8 cellular contexts compared by ENCODE assay signal in the genomic region with DNA sequence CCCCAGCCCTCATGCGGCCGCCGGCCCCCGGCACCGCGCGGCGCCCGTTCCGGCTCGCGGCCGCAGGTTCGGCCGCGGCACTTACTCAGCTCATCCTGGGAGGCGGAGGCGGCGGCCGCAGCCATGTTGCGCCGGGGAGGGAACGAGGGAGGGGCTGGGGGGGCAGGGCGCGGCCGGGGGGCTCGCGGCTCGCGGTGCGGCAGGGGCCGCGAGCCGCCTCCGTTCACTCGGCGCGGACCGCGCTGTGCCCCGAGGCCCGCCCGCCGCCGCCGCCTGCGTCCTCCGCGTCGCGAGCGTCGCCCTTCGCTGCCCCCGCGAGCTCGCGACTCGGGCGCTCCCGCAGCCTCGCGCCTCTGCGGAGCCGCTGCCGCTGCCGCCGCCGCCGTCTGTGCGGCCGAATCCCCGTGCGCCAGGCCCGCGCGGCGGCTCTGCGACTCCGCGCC. TPM values are rescaled to one million over a fixed set of nuclear protein-coding genes. Genes with fewer than 3 reads are reported as not detected.
DNase-seq lines count a peak whose midpoint lies in the region; ATAC-seq and TF ChIP-seq lines count a peak whose summit lies in the region.

No MANE protein-coding gene starts in this region.

- H3K27me3 Mint-ChIP-seq in CD8-positive, alpha-beta T cell (ENCODE audit: low read depth) = no peaks in the 10 kb centered on the region
- peaks cover 8% of the 10 kb centered on the region for H3K27me3 Mint-ChIP-seq in T-helper 17 cell

- peak overlapping the region; percentile 99 for H2BK15ac ChIP-seq in mesenchymal stem cell (ENCODE audit: low read depth, poor library complexity, severe bottlenecking)

- no peak overlapping the region for H3K27ac Mint-ChIP-seq in CD8-positive, alpha-beta T cell
- H3K27ac Mint-ChIP-seq in T-helper 17 cell = no peak overlapping the region

- TF ChIP-seq CTCF in CD8-positive, alpha-beta T cell (IDR thresholded peaks at IDR 0.05) = no peak

- WGBS in mesenchymal stem cell = 0% methylated on average over 27 of the region's 81 CpGs

- no peaks in the 10 kb centered on the region for H3K9me3 ChIP-seq in CD8-positive, alpha-beta T cell (ENCODE audit: low read length)
- no peaks in the 10 kb centered on the region for H3K9me3 ChIP-seq in T-helper 17 cell (ENCODE audit: control insufficient read depth, low read length, poor library complexity, severe bottlenecking)
- H3K9me3 ChIP-seq in mesenchymal stem cell (ENCODE audit: control insufficient read depth, low read length) = no peaks in the 10 kb centered on the region

- peak overlapping the region; percentile 98 for H4K91ac ChIP-seq in mesenchymal stem cell (ENCODE audit: low read length)

- peak overlapping the region; percentile 77 for H3K4me2 ChIP-seq in mesenchymal stem cell (ENCODE audit: low read length, poor library complexity, severe bottlenecking)

- peak overlapping the region; percentile 54 for H3K4me3 Mint-ChIP-seq in CD8-positive, alpha-beta T cell
- H3K4me3 Mint-ChIP-seq in T-helper 17 cell = peak overlapping the region; percentile 88

- peak overlapping the region; percentile 85 for H2AFZ ChIP-seq in mesenchymal stem cell (ENCODE audit: low read depth, low read length)

- peaks cover 7% of the 10 kb centered on the region for H3K4me1 ChIP-seq in CD8-positive, alpha-beta T cell (ENCODE audit: insufficient read depth, low read length)
- H3K4me1 ChIP-seq in mesenchymal stem cell (ENCODE audit: control insufficient read depth, insufficient read depth, low read depth, low read length) = no peaks in the 10 kb centered on the region

- peak overlapping the region; percentile 84 for H4K8ac ChIP-seq in mesenchymal stem cell (ENCODE audit: low read length)

- H3K18ac ChIP-seq in mesenchymal stem cell (ENCODE audit: low read depth in 1 of 2, low read length in 2 of 2) = peak overlapping the region; percentile 96 to 98

- no peak overlapping the region for H2BK12ac ChIP-seq in mesenchymal stem cell (ENCODE audit: low read length in 2 of 2)

- peak overlapping the region; percentile 37 for H3K27ac ChIP-seq in CD8-positive, alpha-beta T cell (ENCODE audit: low read depth, low read length)
- H3K27ac ChIP-seq in caudate nucleus (ENCODE audit: low read depth, low read length) = peak overlapping the region; percentile 88
- no peak overlapping the region for H3K27ac ChIP-seq in mesenchymal stem cell (ENCODE audit: low read length, poor library complexity, severe bottlenecking)

- ATAC-seq in CD8-positive, alpha-beta T cell = peak; percentile 41
- ATAC-seq in HG03196 (IDR thresholded peaks at IDR 0.05; ENCODE audit: unreplicated experiment) (peak; percentile 33), T-helper 17 cell (peak; percentile 58)

- peak overlapping the region; percentile 91 to 97 for H3K14ac ChIP-seq in mesenchymal stem cell (ENCODE audit: low read length in 2 of 2)

- peak overlapping the region; percentile 91 to 99 for H3K4ac ChIP-seq in mesenchymal stem cell (ENCODE audit: low read depth in 1 of 2, low read length in 2 of 2)

- CTCF ChIA-PET in CD8-positive, alpha-beta T cell (lab: Charles Lee) = interaction anchor here (1.0 kb wide), 1 partner anchor 148 kb away, joined by 3 read pairs; a partner anchor contains a TSS

- H2BK120ac ChIP-seq in mesenchymal stem cell (ENCODE audit: low read depth, low read length) = peak overlapping the region; percentile 95

- H3K9me3 Mint-ChIP-seq in CD8-positive, alpha-beta T cell = no peaks in the 10 kb centered on the region

- H2BK5ac ChIP-seq in mesenchymal stem cell (ENCODE audit: low read depth, low read length, poor library complexity, severe bottlenecking) = peak overlapping the region; percentile 89

- no peaks in the 10 kb centered on the region for H3K79me1 ChIP-seq in mesenchymal stem cell (replicated peaks; ENCODE audit: low read length, poor library complexity, severe bottlenecking)

- intact Hi-C loops in CD8-positive, alpha-beta T cell (cut with DNase I, micrococcal nuclease) = loop anchor here (1.0 to 10.0 kb wide), 13 partner anchors 148 to 1931 kb away; a partner anchor contains a TSS

- peak in 6 of 7 experiments; percentile 13 to 56 (median 43) for DNase-seq in CD8-positive, alpha-beta T cell
- DNase-seq in T-helper 17 cell = peak; percentile 21 to 47 (median 39)
- peak in 36 of 61 donors; percentile 16 to 75 (median 39) for DNase-seq in caudate nucleus (lab: John Stamatoyannopoulos, UW)
- no peak for DNase-seq in mesenchymal stem cell
- peak; percentile 59 for DNase-seq in stimulated activated CD8-positive, alpha-beta memory T cell treated with anti-CD3 and anti-CD28 coated beads, Interleukin-4, amount 100 ng/mL, for 48 hours
- no peak for DNase-seq in NCI-H526 treated with DMSO at 0.1 percent for 48 hours (lab: John Stamatoyannopoulos, UW)

- TF ChIP-seq POLR2A in GM19099 (IDR thresholded peaks at IDR 0.05; ENCODE audit: extremely low read depth, insufficient read length, low read depth) = peak; percentile 63

- H3K36me3 Mint-ChIP-seq in CD8-positive, alpha-beta T cell = peaks cover 2% of the 10 kb centered on the region
- no peaks in the 10 kb centered on the region for H3K36me3 Mint-ChIP-seq in T-helper 17 cell (ENCODE audit: low read depth)

- peak overlapping the region; percentile 97 for H3K9ac ChIP-seq in mesenchymal stem cell (ENCODE audit: low read length)

- no peaks in the 10 kb centered on the region for H3K27me3 ChIP-seq in CD8-positive, alpha-beta T cell (ENCODE audit: insufficient read depth, low read length)
- H3K27me3 ChIP-seq in mesenchymal stem cell (ENCODE audit: control insufficient read depth in 1 of 2, insufficient read depth in 1 of 2, low read length in 2 of 2) = no peaks in the 10 kb centered on the region

- no peak overlapping the region for H2AK5ac ChIP-seq in mesenchymal stem cell (ENCODE audit: low read length, severe bottlenecking)

- no peak overlapping the region for H3K23ac ChIP-seq in mesenchymal stem cell (ENCODE audit: low read length in 2 of 2)

- H3K4me3 ChIP-seq in CD8-positive, alpha-beta T cell (ENCODE audit: low read depth, low read length) = no peak overlapping the region
- H3K4me3 ChIP-seq in mesenchymal stem cell (ENCODE audit: insufficient read depth in 1 of 2, low read depth in 1 of 2, low read length in 2 of 2) = peak overlapping the region; percentile 95 to 98

- POLR2A ChIA-PET in CD8-positive, alpha-beta T cell (lab: Charles Lee) = interaction anchor here (1.1 to 1.7 kb wide), 5 partner anchors 24 to 148 kb away, joined by 3 to 13 read pairs (median 4); a partner anchor contains a TSS

- H3K4me1 Mint-ChIP-seq in CD8-positive, alpha-beta T cell (ENCODE audit: low read depth) = peaks cover 33% of the 10 kb centered on the region
- peaks cover 26% of the 10 kb centered on the region for H3K4me1 Mint-ChIP-seq in T-helper 17 cell

- no peaks in the 10 kb centered on the region for H3K36me3 ChIP-seq in CD8-positive, alpha-beta T cell (ENCODE audit: insufficient read depth, low read length)
- no peaks in the 10 kb centered on the region for H3K36me3 ChIP-seq in mesenchymal stem cell (ENCODE audit: control insufficient read depth in 1 of 2, insufficient read depth in 2 of 2, low read depth in 1 of 2, low read length in 2 of 2)

RNA-seq across cellular contexts. Expression of a gene that starts 0.7 kb away (rescaled TPM):
- total RNA-seq in CD8-positive, alpha-beta T cell = 10 to 100 TPM; 36.4 to 44.6 TPM
- total RNA-seq in T-helper 17 cell = 10 to 100 TPM; 56.8 to 65.9 TPM
- polyA plus RNA-seq in mesenchymal stem cell (2013, experiment 1 of 2) = 55.3 TPM
- 56.5 TPM for polyA plus RNA-seq in mesenchymal stem cell (2013, experiment 2 of 2)

RNA-seq across cellular contexts. Expression of a gene that starts 41.5 kb away (rescaled TPM):
- total RNA-seq in CD8-positive, alpha-beta T cell = 10 to 100 TPM; 19.6 to 21.3 TPM
- 10 to 100 TPM; 21.2 to 21.4 TPM for total RNA-seq in T-helper 17 cell
- 0.32 TPM for polyA plus RNA-seq in mesenchymal stem cell (2013, experiment 1 of 2)
- 0.34 TPM for polyA plus RNA-seq in mesenchymal stem cell (2013, experiment 2 of 2)

Comparison
In these comparisons a context has a peak if more than half of its experiments do, and no peak if none do; other contexts are left out.
1. DNase-seq: peak in CD8-positive, alpha-beta T cell (6 of 7), T-helper 17 cell (3 of 3), caudate nucleus (36 of 61) and stimulated activated CD8-positive, alpha-beta memory T cell treated with anti-CD3 and anti-CD28 coated beads, Interleukin-4, amount 100 ng/mL, for 48 hours (single experiment); none in mesenchymal stem cell (single experiment) and NCI-H526 treated with DMSO at 0.1 percent for 48 hours (single experiment).
2. Peak in every context shown above with its lines, with median percentiles within 50 percentile points of each other: ATAC-seq.